31 cellular contexts compared by ENCODE assay signal in genomic region chr2:52859065-52859464, GRCh38.
"Had no signal": no experiment of that assay in that cellular context is flagged by ENCODE, and none has a peak within 500 bp of the region (broad histone marks: within the 10 kb centered on the region; RNA-seq: fewer than 3 reads in every experiment).

No MANE protein-coding gene starts in this region.

- H3K9me3 ChIP-seq: MG63, Peyer's patch, SJCRH30 had no signal

- H3K4me3 ChIP-seq: MG63, Peyer's patch, SJCRH30, SK-N-MC had no signal

- DNase-seq: Kasumi-1, KG1, MG63, NCI-H1048, NCI-H1092 treated with DMSO at 0.1 percent for 48 hours, NCI-H1105 treated with DMSO at 0.1 percent for 48 hours, NCI-H1417, NCI-H1436, NCI-H146, NCI-H1694, NCI-H187, NCI-H1930, NCI-H2029 treated with DMSO at 0.1 percent for 48 hours, NCI-H2081 treated with DMSO at 0.1 percent for 48 hours, NCI-H2107, NCI-H2171, NCI-H226, NCI-H446 treated with DMSO at 0.1 percent for 48 hours, NCI-H510A, NCI-H524, NCI-H526, NCI-H69, NCI-H748 treated with DMSO at 0.1 percent for 48 hours, NCI-H82, Peyer's patch, RPMI8226, SHP77, SIG-M5, SJCRH30 had no signal

- H3K27ac ChIP-seq: Peyer's patch, SJCRH30, SK-N-MC had no signal

- H3K27me3 ChIP-seq: MG63, Peyer's patch, SJCRH30 had no signal

- H3K4me1 ChIP-seq: Peyer's patch, SJCRH30 had no signal

- H3K36me3 ChIP-seq: MG63, Peyer's patch, SJCRH30 had no signal

- ATAC-seq: SK-N-SH treated with all-trans-retinoic acid at 6 μM for 48 hours had no signal
